In the genomic region with DNA sequence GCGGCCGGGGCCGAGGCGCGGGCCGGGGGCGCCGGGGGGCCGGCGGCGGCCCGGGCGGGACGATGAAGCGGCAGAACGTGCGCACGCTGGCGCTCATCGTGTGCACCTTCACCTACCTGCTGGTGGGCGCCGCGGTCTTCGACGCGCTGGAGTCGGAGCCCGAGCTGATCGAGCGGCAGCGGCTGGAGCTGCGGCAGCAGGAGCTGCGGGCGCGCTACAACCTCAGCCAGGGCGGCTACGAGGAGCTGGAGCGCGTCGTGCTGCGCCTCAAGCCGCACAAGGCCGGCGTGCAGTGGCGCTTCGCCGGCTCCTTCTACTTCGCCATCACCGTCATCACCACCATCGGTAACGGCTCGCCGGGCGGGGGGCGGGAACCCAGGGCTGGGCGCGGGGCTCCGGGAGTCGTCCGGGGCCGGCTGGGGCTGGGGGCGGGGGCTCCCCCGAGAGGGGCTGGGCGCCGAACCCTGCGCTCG, we compare ENCODE assay signal across 1 cellular context.
TF ChIP-seq lines count a peak whose summit lies in the region.

No MANE protein-coding gene starts in this region.

TF ChIP-seq in GM23338, 12 proteins besides CTCF, POLR2A, EP300 and RAD21 (continued from another document):
- TF ChIP-seq ZNF462 (CRISPR knock-in tag; IDR thresholded peaks at IDR 0.05) (no peak), EZH2 (IDR thresholded peaks at IDR 0.05; ENCODE audit: low read depth, unreplicated experiment) (no peak), REST (IDR thresholded peaks at IDR 0.05; ENCODE audit: unreplicated experiment) (no peak)
